ENCODE assay signal across 26 cellular contexts in genomic region chr12:54154708-54155316, GRCh38.
"Had no signal": no experiment of that assay in that cellular context is flagged by ENCODE, and none has a peak within 500 bp of the region (broad histone marks: within the 10 kb centered on the region; RNA-seq: fewer than 3 reads in every experiment).

No MANE protein-coding gene starts in this region.

- H3K4me3 Mint-ChIP-seq: activated B cell treated with CpG ODN at 0.5 μM for 24 hours; activated CD8-positive, alpha-beta T cell treated with anti-CD3 and anti-CD28 coated beads for 36 hours; activated naive CD4-positive, alpha-beta T cell treated with anti-CD3 and anti-CD28 coated beads, Interleukin-2, amount 50 U/mL, for 24 hours; activated naive CD8-positive, alpha-beta T cell treated with anti-CD3 and anti-CD28 coated beads, Interleukin-2, amount 50 U/mL, for 24 hours; T-helper 2 cell treated with Interferon-gamma antibody and Interleukin-4, amounts not matched to agents 5 μg/mL and 100 μg/mL, for 36 hours; type B pancreatic cell had no signal

- H3K4me1 Mint-ChIP-seq: activated naive CD4-positive, alpha-beta T cell treated with anti-CD3 and anti-CD28 coated beads, Interleukin-2, amount 50 U/mL, for 24 hours; activated naive CD8-positive, alpha-beta T cell treated with anti-CD3 and anti-CD28 coated beads, Interleukin-2, amount 50 U/mL, for 24 hours had no signal

- H3K4me1 ChIP-seq: breast epithelium, gastrocnemius medialis, parathyroid adenoma, vagina had no signal

- H3K36me3 ChIP-seq: breast epithelium, esophagus muscularis mucosa, gastrocnemius medialis, vagina had no signal

- H2AFZ ChIP-seq: parathyroid adenoma had no signal

- H3K27ac Mint-ChIP-seq: activated B cell treated with CpG ODN at 0.5 μM for 24 hours; activated CD8-positive, alpha-beta T cell treated with anti-CD3 and anti-CD28 coated beads for 36 hours; activated naive CD4-positive, alpha-beta T cell treated with anti-CD3 and anti-CD28 coated beads, Interleukin-2, amount 50 U/mL, for 24 hours; activated naive CD8-positive, alpha-beta T cell treated with anti-CD3 and anti-CD28 coated beads, Interleukin-2, amount 50 U/mL, for 24 hours; activated T-helper 2 cell treated with anti-CD3 and anti-CD28 coated beads, Interferon-gamma antibody, Interleukin-2, Interleukin-4, amounts not matched to agents 10 μg/mL and 5 μg/mL and 100 μg/mL, durations not matched to agents 14 hours and 24 hours and 36 hours; T-helper 2 cell treated with Interferon-gamma antibody and Interleukin-4, amounts not matched to agents 5 μg/mL and 100 μg/mL, for 36 hours; type B pancreatic cell had no signal

- H3K27ac ChIP-seq: esophagus muscularis mucosa, gastrocnemius medialis, parathyroid adenoma, vagina had no signal

- H3K4me3 ChIP-seq: breast epithelium, esophagus muscularis mucosa, gastrocnemius medialis, vagina had no signal

- H3K36me3 Mint-ChIP-seq: type B pancreatic cell had no signal

- H3K9me3 ChIP-seq: breast epithelium, esophagus muscularis mucosa, gastrocnemius medialis, vagina had no signal

- H3K9me3 Mint-ChIP-seq: activated B cell treated with CpG ODN at 0.5 μM for 24 hours; activated CD8-positive, alpha-beta T cell treated with anti-CD3 and anti-CD28 coated beads for 36 hours; activated naive CD4-positive, alpha-beta T cell treated with anti-CD3 and anti-CD28 coated beads, Interleukin-2, amount 50 U/mL, for 24 hours; activated naive CD8-positive, alpha-beta T cell treated with anti-CD3 and anti-CD28 coated beads, Interleukin-2, amount 50 U/mL, for 24 hours; activated T-helper 2 cell treated with anti-CD3 and anti-CD28 coated beads, Interferon-gamma antibody, Interleukin-2, Interleukin-4, amounts not matched to agents 10 μg/mL and 5 μg/mL and 100 μg/mL, durations not matched to agents 14 hours and 24 hours and 36 hours; T-helper 2 cell treated with Interferon-gamma antibody and Interleukin-4, amounts not matched to agents 5 μg/mL and 100 μg/mL, for 36 hours; type B pancreatic cell had no signal

- H3K9ac ChIP-seq: parathyroid adenoma had no signal

- DNase-seq: activated B cell treated with CpG ODN at 0.5 μM for 24 hours; activated CD4-positive, alpha-beta T cell treated with anti-CD3 and anti-CD28 coated beads, Interleukin-2, amount 50 U/mL, for 1 hour; activated CD8-positive, alpha-beta T cell treated with anti-CD3 and anti-CD28 coated beads for 36 hours; activated naive CD8-positive, alpha-beta T cell treated with anti-CD3 and anti-CD28 coated beads, Interleukin-2, amount 50 U/mL, for 24 hours; activated T-cell treated with anti-CD3 and anti-CD28 coated beads, Interleukin-2, amount 50 U/mL, for 48 hours; central memory CD4-positive, alpha-beta T cell; dermis blood vessel endothelial cell; effector CD4-positive, alpha-beta T cell; gastrocnemius medialis; glutamatergic neuron; left cardiac atrium; mammary epithelial cell; nucleus accumbens; right cardiac atrium; stimulated activated CD4-positive, alpha-beta T cell treated with anti-CD3 and anti-CD28 coated beads, Interleukin-2, amount 100 ng/mL, for 48 hours; stimulated activated naive CD4-positive, alpha-beta T cell treated with Interleukin-2 at 50 U/mL for 16 hours; substantia nigra; T-helper 1 cell had no signal

- H3K27me3 Mint-ChIP-seq: activated CD8-positive, alpha-beta T cell treated with anti-CD3 and anti-CD28 coated beads for 36 hours had no signal

- H3K27me3 ChIP-seq: breast epithelium, esophagus muscularis mucosa, gastrocnemius medialis, vagina had no signal
